In genomic region chr10:133471300-133472109, GRCh38 we compare ENCODE assay signal across 30 cellular contexts. TPM values are rescaled to one million over a fixed set of nuclear protein-coding genes. Genes with fewer than 3 reads are reported as not detected.
"Had no signal": no experiment of that assay in that cellular context is flagged by ENCODE, and none has a peak within 500 bp of the region (broad histone marks: within the 10 kb centered on the region; RNA-seq: fewer than 3 reads in every experiment).

No MANE protein-coding gene starts in this region.

- H3K4me1 Mint-ChIP-seq: endodermal cell had no signal

- DNase-seq: colonic mucosa; effector CD8-positive, alpha-beta T cell; endodermal cell; foreskin melanocyte; glutamatergic neuron; heart right ventricle; hippocampal formation; immature natural killer cell; islet precursor cell; kidney glomerular epithelial cell; left colon; left ventricle myocardium inferior; lower lobe of right lung; natural killer cell; psoas muscle; right cardiac atrium; spleen; stimulated activated CD4-positive, alpha-beta T cell treated with anti-CD3 and anti-CD28 coated beads, Interleukin-4, amount 100 ng/mL, for 4 hours; stimulated activated naive CD4-positive, alpha-beta T cell treated with Interleukin-2 at 50 U/mL for 16 hours; stomach; thyroid gland; trophoblast cell had no signal

- H3K4me3 Mint-ChIP-seq: dendritic cell treated with granulocyte-macrophage colony-stimulating factor and Interleukin-4, amounts not matched to agents 40 ng/mL and 50 ng/mL, for 4 days; endodermal cell; immature natural killer cell; memory B cell; natural killer cell had no signal

- H3K9me3 ChIP-seq: left ventricle myocardium inferior, lower lobe of right lung, neutrophil, psoas muscle, thyroid gland had no signal

- ATAC-seq: esophagus mucosa, heart right ventricle, left colon, lower lobe of right lung, natural killer cell, psoas muscle, right cardiac atrium had no signal

- H3K27ac Mint-ChIP-seq: dendritic cell treated with granulocyte-macrophage colony-stimulating factor and Interleukin-4, amounts not matched to agents 40 ng/mL and 50 ng/mL, for 4 days; endodermal cell; immature natural killer cell; memory B cell; natural killer cell had no signal

- H3K4me3 ChIP-seq: colonic mucosa, heart right ventricle, left ventricle myocardium inferior, lower lobe of right lung, psoas muscle, skin epidermis, spleen, stomach, thyroid gland had no signal

- H3K27ac ChIP-seq: colonic mucosa, epithelial cell of prostate, heart right ventricle, left ventricle myocardium inferior, lower lobe of right lung, neutrophil, psoas muscle, skin epidermis, spleen, stomach, thyroid gland had no signal

- H3K27me3 ChIP-seq: colonic mucosa, heart right ventricle, neutrophil, spleen, stomach, thyroid gland had no signal

- H3K4me1 ChIP-seq: colonic mucosa, heart right ventricle, left ventricle myocardium inferior, lower lobe of right lung, psoas muscle, spleen, stomach, thyroid gland had no signal

- H3K9me3 Mint-ChIP-seq: immature natural killer cell, natural killer cell had no signal

- H3K36me3 ChIP-seq: colonic mucosa, heart right ventricle, lower lobe of right lung, neutrophil, thyroid gland had no signal

RNA-seq across cellular contexts. Expression of gene SPRN, which starts 47.1 kb away (rescaled TPM):
- total RNA-seq: colonic mucosa, left colon, left ventricle myocardium inferior, lower lobe of right lung, natural killer cell, omental fat pad, psoas muscle, right cardiac atrium, stomach, subcutaneous adipose tissue had no signal
